In genomic region chr6:139172567-139172966, GRCh38 we compare ENCODE assay signal across 19 cellular contexts. TPM values are rescaled to one million over a fixed set of nuclear protein-coding genes. Genes with fewer than 3 reads are reported as not detected.
A peak's percentile ranks its signal among the peaks of the same experiment; 100 is the strongest.
DNase-seq lines count a peak whose midpoint lies in the region; ATAC-seq lines count a peak whose summit lies in the region.
"Had no signal": no experiment of that assay in that cellular context is flagged by ENCODE, and none has a peak within 500 bp of the region (broad histone marks: within the 10 kb centered on the region; RNA-seq: fewer than 3 reads in every experiment).

No MANE protein-coding gene starts in this region.

- H3K27me3 Mint-ChIP-seq in activated naive CD4-positive, alpha-beta T cell treated with anti-CD3 and anti-CD28 coated beads, Interleukin-2, amount 10 ng/mL, durations not matched to agents 7 days and 5 days, result no peaks in the 10 kb centered on the region
- H3K27me3 Mint-ChIP-seq in activated naive CD8-positive, alpha-beta T cell treated with anti-CD3 and anti-CD28 coated beads, Interleukin-2, amount 10 ng/mL, durations not matched to agents 7 days and 5 days, result no peaks in the 10 kb centered on the region
- peaks cover 0 to 9% (median 7%) of the 10 kb centered on the region in 3 donors for H3K27me3 Mint-ChIP-seq in immature natural killer cell (ENCODE audit: low read depth in 3 of 3)

- CTCF ChIA-PET in activated naive CD4-positive, alpha-beta T cell treated with anti-CD3 and anti-CD28 coated beads, Interleukin-2, amount 10 ng/mL, durations not matched to agents 7 days and 5 days (lab: Charles Lee), result no interaction called here

- DNase-seq in activated naive CD4-positive, alpha-beta T cell treated with anti-CD3 and anti-CD28 coated beads, Interleukin-2, amount 10 ng/mL, durations not matched to agents 7 days and 5 days, result no peak
- no peak for DNase-seq in activated naive CD4-positive, alpha-beta T cell (lab: John Stamatoyannopoulos, UW)
- no peak for DNase-seq in activated naive CD8-positive, alpha-beta T cell treated with anti-CD3 and anti-CD28 coated beads, Interleukin-2, amount 10 ng/mL, durations not matched to agents 7 days and 5 days
- DNase-seq in stimulated activated naive CD8-positive, alpha-beta T cell treated with anti-CD3 and anti-CD28 coated beads, Interleukin-15, Interleukin-2, amounts not matched to agents 100 U/mL and 50 U/mL, for 24 hours, result no peak
- no peak for DNase-seq in NCI-H1417 (lab: John Stamatoyannopoulos, UW)
- DNase-seq in immature natural killer cell, result no peak
- DNase-seq in NK-92 (lab: John Stamatoyannopoulos, UW; ENCODE audit: unreplicated experiment), result no peak
- DNase-seq: adrenal gland; cerebellar nuclear complex; gastrocnemius medialis; HFFc6; KG1; NCI-H1436; NCI-H2227 treated with DMSO at 0.1 percent for 48 hours; nephron progenitor cell; Right ventricle myocardium superior; stimulated activated CD4-positive, alpha-beta T cell treated with anti-CD3 and anti-CD28 coated beads, Interleukin-15, amount 100 ng/mL, for 24 hours; T-helper 9 cell had no signal

- H3K27ac Mint-ChIP-seq in activated naive CD4-positive, alpha-beta T cell treated with anti-CD3 and anti-CD28 coated beads, Interleukin-2, amount 10 ng/mL, durations not matched to agents 7 days and 5 days, result peak overlapping the region; percentile 62
- H3K27ac Mint-ChIP-seq in activated naive CD8-positive, alpha-beta T cell treated with anti-CD3 and anti-CD28 coated beads, Interleukin-2, amount 10 ng/mL, durations not matched to agents 7 days and 5 days, result no peak overlapping the region
- peak overlapping the region in 3 of 6 donors; percentile 20 to 45 (median 42) for H3K27ac Mint-ChIP-seq in immature natural killer cell
- H3K27ac Mint-ChIP-seq: HFFc6 had no signal

- no peaks in the 10 kb centered on the region for H3K9me3 Mint-ChIP-seq in activated naive CD4-positive, alpha-beta T cell treated with anti-CD3 and anti-CD28 coated beads, Interleukin-2, amount 10 ng/mL, durations not matched to agents 7 days and 5 days
- H3K9me3 Mint-ChIP-seq in activated naive CD8-positive, alpha-beta T cell treated with anti-CD3 and anti-CD28 coated beads, Interleukin-2, amount 10 ng/mL, durations not matched to agents 7 days and 5 days, result no peaks in the 10 kb centered on the region
- H3K9me3 Mint-ChIP-seq in immature natural killer cell, result no peaks in the 10 kb centered on the region
- H3K9me3 Mint-ChIP-seq: HFFc6, nephron progenitor cell had no signal

- peak; percentile 55 for ATAC-seq in HG03521 (IDR thresholded peaks at IDR 0.05; ENCODE audit: unreplicated experiment)
- ATAC-seq in activated naive CD8-positive, alpha-beta T cell treated with anti-CD3 and anti-CD28 coated beads, Interleukin-2, amount 10 ng/mL, durations not matched to agents 7 days and 5 days (ENCODE audit: low read depth), result peak; percentile 20
- ATAC-seq in stimulated activated naive CD8-positive, alpha-beta T cell treated with anti-CD3 and anti-CD28 coated beads, Interleukin-15, Interleukin-2, amounts not matched to agents 100 U/mL and 50 U/mL, for 24 hours, result peak; percentile 58
- ATAC-seq: gastrocnemius medialis had no signal

- POLR2A ChIA-PET in activated naive CD8-positive, alpha-beta T cell treated with anti-CD3 and anti-CD28 coated beads, Interleukin-2, amount 10 ng/mL, durations not matched to agents 7 days and 5 days (lab: Charles Lee), result interaction anchor here (0.6 to 1.3 kb wide), 2 partner anchors 10 to 42 kb away, joined by 3 read pairs; no protein-coding TSS in a partner anchor

- no peak overlapping the region for H3K4me3 Mint-ChIP-seq in activated naive CD4-positive, alpha-beta T cell treated with anti-CD3 and anti-CD28 coated beads, Interleukin-2, amount 10 ng/mL, durations not matched to agents 7 days and 5 days
- no peak overlapping the region for H3K4me3 Mint-ChIP-seq in activated naive CD8-positive, alpha-beta T cell treated with anti-CD3 and anti-CD28 coated beads, Interleukin-2, amount 10 ng/mL, durations not matched to agents 7 days and 5 days
- H3K4me3 Mint-ChIP-seq in immature natural killer cell, result no peak overlapping the region
- H3K4me3 Mint-ChIP-seq: HFFc6, nephron progenitor cell had no signal

- peaks cover 89% of the 10 kb centered on the region for H3K4me1 Mint-ChIP-seq in activated naive CD4-positive, alpha-beta T cell treated with anti-CD3 and anti-CD28 coated beads, Interleukin-2, amount 10 ng/mL, durations not matched to agents 7 days and 5 days
- peaks cover 66% of the 10 kb centered on the region for H3K4me1 Mint-ChIP-seq in activated naive CD8-positive, alpha-beta T cell treated with anti-CD3 and anti-CD28 coated beads, Interleukin-2, amount 10 ng/mL, durations not matched to agents 7 days and 5 days
- H3K4me1 Mint-ChIP-seq in immature natural killer cell, result peaks cover 74 to 92% of the 10 kb centered on the region in 2 donors
- H3K4me1 Mint-ChIP-seq: nephron progenitor cell had no signal

- H3K36me3 Mint-ChIP-seq in activated naive CD4-positive, alpha-beta T cell treated with anti-CD3 and anti-CD28 coated beads, Interleukin-2, amount 10 ng/mL, durations not matched to agents 7 days and 5 days, result peaks cover 81% of the 10 kb centered on the region
- H3K36me3 Mint-ChIP-seq in activated naive CD8-positive, alpha-beta T cell treated with anti-CD3 and anti-CD28 coated beads, Interleukin-2, amount 10 ng/mL, durations not matched to agents 7 days and 5 days, result peaks cover 52% of the 10 kb centered on the region
- peaks cover 9 to 45% (median 23%) of the 10 kb centered on the region in 3 donors for H3K36me3 Mint-ChIP-seq in immature natural killer cell

RNA-seq across cellular contexts. Expression of gene HECA, which starts 37.7 kb away (rescaled TPM):
- 10 to 100 TPM; 73.3 to 78.2 TPM for total RNA-seq in activated naive CD8-positive, alpha-beta T cell treated with anti-CD3 and anti-CD28 coated beads, Interleukin-2, amount 10 ng/mL, durations not matched to agents 7 days and 5 days
- 1 to 10 TPM; 3.2 to 4.9 (median 3.8) TPM for polyA plus RNA-seq in immature natural killer cell
